ENCODE assay signal across 10 cellular contexts in the genomic region with DNA sequence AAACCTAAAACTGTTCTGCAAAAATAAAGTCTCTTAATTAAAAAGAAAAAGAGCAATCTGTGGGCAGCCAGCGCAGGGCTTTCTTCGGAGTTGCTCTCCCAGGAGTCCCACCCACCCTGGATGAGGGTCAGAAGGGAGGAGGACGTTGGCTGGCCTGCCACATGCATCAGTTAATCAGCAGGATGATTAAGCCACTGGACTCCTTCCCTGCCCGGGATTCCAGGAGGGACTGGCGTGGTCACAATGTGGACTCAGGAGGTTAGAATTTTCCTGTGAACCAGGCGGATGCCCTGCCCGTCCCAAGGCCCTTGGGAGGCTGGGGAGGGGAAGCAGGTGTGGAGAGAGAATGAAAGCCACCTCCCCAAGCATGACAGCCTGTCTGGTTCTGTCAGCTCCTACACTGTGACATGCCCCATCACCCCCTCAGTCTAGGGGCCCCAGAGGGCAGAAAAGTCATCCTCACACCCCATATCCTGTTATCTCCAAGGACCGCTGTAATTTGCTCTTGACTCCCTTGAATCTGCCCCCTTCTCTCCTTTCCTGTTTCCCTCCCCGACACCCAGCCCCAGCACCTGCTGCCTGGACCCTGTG. TPM values are rescaled to one million over a fixed set of nuclear protein-coding genes. Genes with fewer than 3 reads are reported as not detected.
DNase-seq lines count a peak whose midpoint lies in the region; ATAC-seq and TF ChIP-seq lines count a peak whose summit lies in the region.
"Had no signal": no experiment of that assay in that cellular context is flagged by ENCODE, and none has a peak within 500 bp of the region (broad histone marks: within the 10 kb centered on the region; RNA-seq: fewer than 3 reads in every experiment).

No MANE protein-coding gene starts in this region.

- CTCF ChIA-PET in CD8-positive, alpha-beta memory T cell (lab: Charles Lee) = no interaction called here

- H3K79me2 ChIP-seq in trophoblast cell (ENCODE audit: control insufficient read depth, insufficient read depth, low read length, poor library complexity) = no peaks in the 10 kb centered on the region

- no peak overlapping the region for H4K12ac ChIP-seq in trophoblast cell (ENCODE audit: low read depth, low read length)

- H2AFZ ChIP-seq in trophoblast cell (ENCODE audit: insufficient read depth, low read length, poor library complexity) = no peak overlapping the region

- H3K4me2 ChIP-seq in BLaER1 (peak overlapping the region; percentile 80), trophoblast cell (ENCODE audit: low read length) (no peak overlapping the region)

- DNase-seq in RWPE2 (ENCODE audit: low spot score) = no peak
- no peak for DNase-seq in trophoblast cell
- DNase-seq in activated CD4-positive, alpha-beta T cell treated with anti-CD3 and anti-CD28 coated beads for 48 hours = no peak
- no peak for DNase-seq in NK-92 (lab: John Stamatoyannopoulos, UW; ENCODE audit: unreplicated experiment)
- DNase-seq in CD8-positive, alpha-beta memory T cell = no peak
- DNase-seq: NCI-H2171 treated with DMSO at 0.1 percent for 48 hours, T-helper 1 cell had no signal

- H3K18ac ChIP-seq in trophoblast cell (ENCODE audit: low read length) = no peak overlapping the region

- H3K4me3 ChIP-seq in BLaER1 = 0 out of 2 replicates have a peak overlapping the region, but pooled peaks have one; percentile 17
- no peak overlapping the region for H3K4me3 ChIP-seq in RWPE2 (ENCODE audit: severe bottlenecking)
- H3K4me3 ChIP-seq in gastroesophageal sphincter = no peak overlapping the region
- no peak overlapping the region for H3K4me3 ChIP-seq in trophoblast cell (ENCODE audit: low read depth, low read length)
- no peak overlapping the region for H3K4me3 ChIP-seq in CD8-positive, alpha-beta memory T cell (ENCODE audit: low read length)

- H3K4ac ChIP-seq in trophoblast cell (ENCODE audit: low read depth, low read length) = no peak overlapping the region

- no peak for TF ChIP-seq EP300 in gastroesophageal sphincter (IDR thresholded peaks at IDR 0.05)

- peaks cover 0 to 5% (median 4%) of the 10 kb centered on the region in 5 donors for H3K9me3 Mint-ChIP-seq in CD8-positive, alpha-beta memory T cell

- peaks cover 68% of the 10 kb centered on the region for H3K4me1 ChIP-seq in BLaER1
- peaks cover 37% of the 10 kb centered on the region for H3K4me1 ChIP-seq in RWPE2 (ENCODE audit: insufficient read depth, poor library complexity, severe bottlenecking)
- H3K4me1 ChIP-seq in gastroesophageal sphincter = peaks cover 0 to 47% (median 13%) of the 10 kb centered on the region in 3 donors
- peaks cover 27 to 35% of the 10 kb centered on the region in 2 experiments for H3K4me1 ChIP-seq in trophoblast cell (ENCODE audit: control insufficient read depth in 1 of 2, insufficient read depth in 2 of 2, low read length in 2 of 2)
- H3K4me1 ChIP-seq in CD8-positive, alpha-beta memory T cell (ENCODE audit: insufficient read depth, low read length) = no peaks in the 10 kb centered on the region

- H3K27ac ChIP-seq in BLaER1 (peak overlapping the region; percentile 58), RWPE2 (ENCODE audit: poor library complexity, severe bottlenecking) (peak overlapping the region; percentile 69), gastroesophageal sphincter (peak overlapping the region in 3 of 4 donors; percentile 64 to 67 (median 66)), trophoblast cell (ENCODE audit: low read depth, low read length) (peak overlapping the region; percentile 76)
- no peak overlapping the region for H3K27ac ChIP-seq in CD8-positive, alpha-beta memory T cell (ENCODE audit: low read depth, low read length)

- H3K27me3 Mint-ChIP-seq in CD8-positive, alpha-beta memory T cell = peaks cover 1 to 10% of the 10 kb centered on the region in 2 donors

- no peak overlapping the region for H3K4me3 Mint-ChIP-seq in CD8-positive, alpha-beta memory T cell

- no peak overlapping the region for H2BK5ac ChIP-seq in trophoblast cell (ENCODE audit: low read depth, low read length, poor library complexity)

- peaks cover 0 to 7% (median 0%) of the 10 kb centered on the region in 3 donors for H3K36me3 Mint-ChIP-seq in CD8-positive, alpha-beta memory T cell

- H3K9me3 ChIP-seq in BLaER1 = peaks cover 12% of the 10 kb centered on the region; the same call in 1 of the 2 replicates
- H3K9me3 ChIP-seq in RWPE2 (ENCODE audit: severe bottlenecking) = no peaks in the 10 kb centered on the region
- H3K9me3 ChIP-seq in gastroesophageal sphincter = peaks cover 0 to 6% (median 0%) of the 10 kb centered on the region in 3 donors
- peaks cover 2% of the 10 kb centered on the region for H3K9me3 ChIP-seq in trophoblast cell (ENCODE audit: insufficient read depth, low read depth, low read length)
- no peaks in the 10 kb centered on the region for H3K9me3 ChIP-seq in CD8-positive, alpha-beta memory T cell (ENCODE audit: low read length)

- TF ChIP-seq POLR2A in gastroesophageal sphincter (IDR thresholded peaks at IDR 0.05) = no peak

- WGBS in gastroesophageal sphincter (ENCODE audit: low coverage in 1 of 2), 2 donors = 30 to 31% methylated on average over 4 to 7 of the region's 9 CpGs
- no CpG with 5 or more reads among the region's 9 CpGs for WGBS in trophoblast cell (ENCODE audit: extremely low coverage, insufficient coverage, insufficient read length)

- H3K9ac ChIP-seq in BLaER1 (peak overlapping the region; percentile 12; the same call in 1 of the 2 replicates), trophoblast cell (ENCODE audit: low read length) (no peak overlapping the region)

- H3K27ac Mint-ChIP-seq in CD8-positive, alpha-beta memory T cell = no peak overlapping the region

- no peak overlapping the region for H3K14ac ChIP-seq in trophoblast cell (ENCODE audit: low read length)

- TF ChIP-seq CTCF in RWPE2 (IDR thresholded peaks at IDR 0.05; ENCODE audit: poor library complexity, severe bottlenecking) (no peak), gastroesophageal sphincter (IDR thresholded peaks at IDR 0.05) (no peak)

- H3K23ac ChIP-seq in trophoblast cell (ENCODE audit: low read length) = no peak overlapping the region

- H2BK12ac ChIP-seq in trophoblast cell (ENCODE audit: low read length) = no peak overlapping the region

- peak overlapping the region; percentile 22 for H2BK120ac ChIP-seq in trophoblast cell (ENCODE audit: insufficient read depth, low read length, poor library complexity)

- peak overlapping the region; percentile 27 for H2AK5ac ChIP-seq in trophoblast cell (ENCODE audit: low read length)

- H3K79me1 ChIP-seq in trophoblast cell (ENCODE audit: low read length) = peaks cover 6% of the 10 kb centered on the region

- no peaks in the 10 kb centered on the region for H3K27me3 ChIP-seq in BLaER1
- no peaks in the 10 kb centered on the region for H3K27me3 ChIP-seq in RWPE2 (ENCODE audit: insufficient read depth, poor library complexity, severe bottlenecking)
- peaks cover 34% of the 10 kb centered on the region for H3K27me3 ChIP-seq in gastroesophageal sphincter
- no peaks in the 10 kb centered on the region for H3K27me3 ChIP-seq in trophoblast cell (ENCODE audit: insufficient read depth, low read length)
- H3K27me3 ChIP-seq in CD8-positive, alpha-beta memory T cell (ENCODE audit: insufficient read depth, low read length, poor library complexity, severe bottlenecking) = no peaks in the 10 kb centered on the region

- H4K8ac ChIP-seq in trophoblast cell (ENCODE audit: low read depth, low read length) = no peak overlapping the region

- no peaks in the 10 kb centered on the region for H4K20me1 ChIP-seq in BLaER1

- peaks cover 0 to 4% (median 2%) of the 10 kb centered on the region in 3 donors for H3K4me1 Mint-ChIP-seq in CD8-positive, alpha-beta memory T cell

- peak overlapping the region; percentile 31 for H4K91ac ChIP-seq in trophoblast cell (ENCODE audit: low read depth, low read length)

- ATAC-seq in RWPE2 (ENCODE audit: low read depth) (peak; percentile 13; the same call in 1 of the 3 replicates), gastroesophageal sphincter (peak; percentile 78), GM18867 (IDR thresholded peaks at IDR 0.05; ENCODE audit: unreplicated experiment) (no peak)

- no peaks in the 10 kb centered on the region for H3K36me3 ChIP-seq in BLaER1
- no peaks in the 10 kb centered on the region for H3K36me3 ChIP-seq in RWPE2 (ENCODE audit: low read depth)
- no peaks in the 10 kb centered on the region for H3K36me3 ChIP-seq in gastroesophageal sphincter
- no peaks in the 10 kb centered on the region for H3K36me3 ChIP-seq in trophoblast cell (ENCODE audit: control insufficient read depth in 1 of 2, insufficient read depth in 2 of 2, low read length in 2 of 2)
- no peaks in the 10 kb centered on the region for H3K36me3 ChIP-seq in CD8-positive, alpha-beta memory T cell (ENCODE audit: insufficient read depth, low read length)

- POLR2A ChIA-PET in CD8-positive, alpha-beta memory T cell (lab: Charles Lee) = no interaction called here

RNA-seq across cellular contexts. Expression of gene ITPR3, which starts 11.6 kb away (rescaled TPM):
- 10 to 100 TPM; 11.8 to 25.0 (median 19.6) TPM for total RNA-seq in gastroesophageal sphincter
- polyA plus RNA-seq in trophoblast cell (2013) = 4.9 and 5.1 TPM in 2 replicates
- 10 to 100 TPM; 42.0 to 43.3 TPM for total RNA-seq in CD8-positive, alpha-beta memory T cell
- 7.9 TPM for polyA plus RNA-seq in CD8-positive, alpha-beta memory T cell

RNA-seq across cellular contexts. Expression of gene BAK1, which starts 29.5 kb away (rescaled TPM):
- total RNA-seq in gastroesophageal sphincter = 10 to 100 TPM in 2 of 4 donors, 1 to 10 TPM in 2; 7.3 to 14.3 (median 11.0) TPM
- polyA plus RNA-seq in trophoblast cell (2013) = 10.7 TPM in 2 replicates
- total RNA-seq in CD8-positive, alpha-beta memory T cell = 10 to 100 TPM; 48.5 to 50.1 TPM
- 43.4 TPM for polyA plus RNA-seq in CD8-positive, alpha-beta memory T cell
